In the genomic region with DNA sequence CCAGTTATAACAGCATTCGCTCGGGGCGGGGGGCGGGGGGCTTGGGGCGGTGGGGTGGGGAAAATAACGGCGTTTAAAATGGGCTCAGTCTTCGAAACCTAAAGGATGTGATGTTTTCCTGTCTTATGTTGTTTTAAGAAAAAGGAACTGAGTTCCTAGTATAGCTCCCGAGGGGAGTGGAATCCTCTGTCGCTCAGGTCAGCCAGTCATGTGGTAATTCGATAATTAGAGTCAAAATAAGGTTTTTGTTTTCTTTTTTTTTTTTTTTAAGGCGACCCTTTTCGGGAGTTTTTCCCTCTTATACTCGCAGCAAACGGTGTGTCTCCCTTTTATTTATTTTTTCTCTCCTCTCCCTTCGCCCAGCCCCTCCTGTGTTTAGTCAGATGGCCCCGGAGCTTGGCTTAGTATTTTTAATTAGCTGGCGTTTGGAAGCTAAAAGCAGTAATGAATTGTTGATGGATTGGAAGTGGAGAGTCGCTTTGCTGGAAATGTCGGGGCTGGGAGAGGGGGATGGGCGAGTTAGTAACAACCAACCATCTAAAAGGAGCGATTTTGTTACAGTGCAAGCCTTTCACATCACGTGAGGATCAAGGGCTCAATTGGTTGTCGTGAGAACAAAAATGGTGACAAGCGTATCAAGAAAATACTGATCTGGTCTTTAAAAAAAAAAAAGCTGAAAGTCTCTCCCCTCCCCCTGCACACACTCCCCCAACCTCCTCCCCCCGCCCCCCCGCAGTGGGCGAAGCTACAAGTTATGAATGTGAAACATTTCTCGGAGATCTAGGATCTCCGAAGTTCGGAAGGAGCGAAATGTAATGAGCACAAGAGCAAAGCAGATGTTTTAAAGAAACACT, we compare ENCODE assay signal across 8 cellular contexts. TPM values are rescaled to one million over a fixed set of nuclear protein-coding genes. Genes with fewer than 3 reads are reported as not detected.
DNase-seq lines count a peak whose midpoint lies in the region; ATAC-seq, FAIRE-seq and TF ChIP-seq lines count a peak whose summit lies in the region.

No MANE protein-coding gene starts in this region.

- H3K4me3 ChIP-seq in ectodermal cell (ENCODE audit: insufficient read depth, low read depth, low read length) = peak overlapping the region; percentile 79
- H3K4me3 ChIP-seq in left lung = peak overlapping the region; percentile 46 to 61
- peak overlapping the region; percentile 58 to 70 (median 63) for H3K4me3 ChIP-seq in stomach

- H3K27me3 ChIP-seq in ectodermal cell (ENCODE audit: control insufficient read depth, insufficient read depth, low read length, poor library complexity, severe bottlenecking) (no peaks in the 10 kb centered on the region), left lung (peaks cover 0 to 28% of the 10 kb centered on the region in 2 donors), stomach (peaks cover 0 to 5% (median 0%) of the 10 kb centered on the region in 3 donors)

- TF ChIP-seq POLR2A in GM18505 (IDR thresholded peaks at IDR 0.05; ENCODE audit: borderline replicate concordance, extremely low read depth, insufficient read depth, insufficient read length) (peak; percentile 60), Raji (IDR thresholded peaks at IDR 0.05; ENCODE audit: insufficient read depth, low read depth, low read length) (peak; percentile 38; the same call in 1 of the 2 replicates), stomach (IDR thresholded peaks at IDR 0.05) (no peak)

- H3K9me3 ChIP-seq in ectodermal cell (ENCODE audit: control insufficient read depth, low read length) (no peaks in the 10 kb centered on the region), left lung (no peaks in the 10 kb centered on the region), stomach (no peaks in the 10 kb centered on the region)

- DNase-seq in LoVo (ENCODE audit: low spot score) (peak; percentile 79), left lung (peak in 1 of 2 donors; percentile 83), stomach (peak; percentile 79)

- H3K36me3 ChIP-seq in ectodermal cell (ENCODE audit: control insufficient read depth, insufficient read depth, low read length) = no peaks in the 10 kb centered on the region
- H3K36me3 ChIP-seq in left lung = no peaks in the 10 kb centered on the region
- H3K36me3 ChIP-seq in stomach = no peaks in the 10 kb centered on the region

- H3K27ac ChIP-seq in ectodermal cell (ENCODE audit: insufficient read depth, low read depth, low read length, poor library complexity, severe bottlenecking) (peak overlapping the region; percentile 96), left lung (peak overlapping the region; percentile 89 to 94), stomach (peak overlapping the region; percentile 91 to 97 (median 93))

- H3K4me1 ChIP-seq in ectodermal cell (ENCODE audit: control insufficient read depth, insufficient read depth, low read length) = peaks cover 20% of the 10 kb centered on the region
- peaks cover 3 to 33% of the 10 kb centered on the region in 2 donors for H3K4me1 ChIP-seq in left lung
- H3K4me1 ChIP-seq in stomach = peaks cover 5 to 42% (median 22%) of the 10 kb centered on the region in 4 donors

- ATAC-seq in GM18505 (IDR thresholded peaks at IDR 0.05; ENCODE audit: unreplicated experiment) = no peak
- peak; percentile 46 for ATAC-seq in left lung
- ATAC-seq in HG02885 (IDR thresholded peaks at IDR 0.05; ENCODE audit: poor library complexity, unreplicated experiment) = no peak

- peak; percentile 92 for FAIRE-seq in A204.1 (lab: Jason Lieb, UNC)

- TF ChIP-seq EP300 in stomach (IDR thresholded peaks at IDR 0.05) = no peak

- intact Hi-C loops in left lung (cut with DNase I) = no loop called here
- intact Hi-C loops in stomach (cut with DNase I; ENCODE audit: low total_unique reads) = no loop called here

- WGBS in ectodermal cell, 2 experiments = 0% methylated on average over 20 to 29 of the region's 32 CpGs
- 0 to 1% (median 1%) methylated on average over 32 of the region's 32 CpGs for WGBS in stomach, 5 donors

- TF ChIP-seq CTCF in left lung (IDR thresholded peaks at IDR 0.05) (no peak), stomach (IDR thresholded peaks at IDR 0.05) (no peak)

RNA-seq across cellular contexts. Expression of gene ZNF608, which starts 0.7 kb away (rescaled TPM):
- 155 TPM for polyA plus RNA-seq in ectodermal cell (2013, experiment 1 of 4)
- 207 TPM for polyA plus RNA-seq in ectodermal cell (2013, experiment 2 of 4)
- polyA plus RNA-seq in ectodermal cell (2013, experiment 3 of 4) = 118 TPM
- 135 TPM for polyA plus RNA-seq in ectodermal cell (2013, experiment 4 of 4)
- total RNA-seq in left lung (10 to 100 TPM; 21.9 to 24.0 TPM), stomach (100 to 1,000 TPM in 1 of 5 donors, 10 to 100 TPM in 4; 19.0 to 386 (median 27.2) TPM)
- polyA plus RNA-seq in stomach = 1 to 10 TPM; 5.5 to 8.7 (median 7.5) TPM

Comparison
In these comparisons a context has a peak if more than half of its experiments do, and no peak if none do; other contexts are left out.
1. POLR2A ChIP-seq: peak in GM18505 (single experiment) and Raji (single experiment); none in stomach (0 of 4).
2. Peak in every context shown above with its lines, with median percentiles within 50 percentile points of each other: H3K27ac ChIP-seq and H3K4me3 ChIP-seq.